Comparison of ENCODE assay signal across 9 cellular contexts in genomic region chr17:42563543-42563942, GRCh38. TPM values are rescaled to one million over a fixed set of nuclear protein-coding genes. Genes with fewer than 3 reads are reported as not detected.
DNase-seq lines count a peak whose midpoint lies in the region; ATAC-seq, FAIRE-seq and TF ChIP-seq lines count a peak whose summit lies in the region.
"Had no signal": no experiment of that assay in that cellular context is flagged by ENCODE, and none has a peak within 500 bp of the region (broad histone marks: within the 10 kb centered on the region; RNA-seq: fewer than 3 reads in every experiment).

No MANE protein-coding gene starts in this region.

- H3K4me1 ChIP-seq in PC-9 (replicated peaks; ENCODE audit: insufficient read depth) = peaks cover 32% of the 10 kb centered on the region
- peaks cover 40 to 80% (median 44%) of the 10 kb centered on the region in 3 donors for H3K4me1 ChIP-seq in esophagus squamous epithelium
- peaks cover 8 to 10% of the 10 kb centered on the region in 2 donors for H3K4me1 ChIP-seq in small intestine (ENCODE audit: control insufficient read depth in 2 of 2, insufficient read depth in 1 of 2, low read depth in 1 of 2, low read length in 1 of 2)

- POLR2A ChIA-PET in PC-9 (lab: Charles Lee; ENCODE audit: unreplicated experiment) = no interaction called here

- peaks cover 54% of the 10 kb centered on the region for H3K79me2 ChIP-seq in PC-9 (ENCODE audit: low read depth)

- no peaks in the 10 kb centered on the region for H3K9me2 ChIP-seq in PC-9 (ENCODE audit: insufficient read depth)

- H3K9me3 ChIP-seq in PC-9 (ENCODE audit: insufficient read depth, low read depth) = no peaks in the 10 kb centered on the region
- H3K9me3 ChIP-seq in esophagus squamous epithelium = no peaks in the 10 kb centered on the region
- no peaks in the 10 kb centered on the region for H3K9me3 ChIP-seq in small intestine (ENCODE audit: control insufficient read depth, low read depth)

- peak overlapping the region; percentile 81 for H3K4me3 ChIP-seq in PC-9
- H3K4me3 ChIP-seq in esophagus squamous epithelium = peak overlapping the region in 3 of 4 donors; percentile 73 to 91 (median 85)
- H3K4me3 ChIP-seq in small intestine (ENCODE audit: low read depth in 1 of 2, low read length in 2 of 2) = peak overlapping the region in 1 of 2 donors; percentile 70

- H3K27ac ChIP-seq in PC-9 = peak overlapping the region; percentile 81
- peak overlapping the region; percentile 87 to 94 (median 90) for H3K27ac ChIP-seq in esophagus squamous epithelium
- peak overlapping the region in 1 of 2 donors; percentile 90 for H3K27ac ChIP-seq in small intestine (ENCODE audit: low read depth in 1 of 2, low read length in 1 of 2)

- ATAC-seq in GM21447 (IDR thresholded peaks at IDR 0.05; ENCODE audit: unreplicated experiment) = no peak

- no TSS peak for BruUV-seq in PC-9 (replicated peaks; lab: Mats Ljungman, UMichigan)

- peaks cover 64% of the 10 kb centered on the region for H3F3A ChIP-seq in PC-9 (ENCODE audit: insufficient read depth, low read depth)

- TF ChIP-seq POLR2A in esophagus squamous epithelium (IDR thresholded peaks at IDR 0.05) (no peak), H54 (IDR thresholded peaks at IDR 0.05; ENCODE audit: low read depth, low read length) (no peak)

- WGBS in esophagus squamous epithelium, 2 donors = 0 to 13% methylated on average over 1 of the region's 1 CpG
- 0 to 31% (median 22%) methylated on average over 1 of the region's 1 CpG for WGBS in small intestine, 3 donors

- FAIRE-seq in small intestine (lab: Jason Lieb, UNC) (no peak), H54 (lab: Jason Lieb, UNC) (no peak)
- FAIRE-seq: colon had no signal

- H4K20me1 ChIP-seq in PC-9 (ENCODE audit: insufficient read depth) = no peaks in the 10 kb centered on the region

- intact Hi-C loops in PC-9 (cut with micrococcal nuclease; ENCODE audit: unreplicated experiment) = loop anchor here (2.0 kb wide), 1 partner anchor 27 kb away; the partner anchor contains the start of gene NAGLU
- intact Hi-C loops in esophagus squamous epithelium (cut with DNase I) = no loop called here

- H2AFZ ChIP-seq in PC-9 = no peak overlapping the region

- no peaks in the 10 kb centered on the region for H3K27me3 ChIP-seq in PC-9 (ENCODE audit: insufficient read depth, low read depth)
- no peaks in the 10 kb centered on the region for H3K27me3 ChIP-seq in esophagus squamous epithelium
- no peaks in the 10 kb centered on the region for H3K27me3 ChIP-seq in small intestine (ENCODE audit: control insufficient read depth in 2 of 2, insufficient read depth in 2 of 2, low read length in 2 of 2)

- CTCF ChIA-PET in PC-9 (lab: Charles Lee) = interaction anchor here (0.7 kb wide), 1 partner anchor 9 kb away, joined by 3 read pairs; no protein-coding TSS in a partner anchor

- TF ChIP-seq CTCF in PC-9 (conservative IDR thresholded peaks at IDR 0.05) = no peak
- peak in 2 of 6 experiments; percentile 29 to 34 for TF ChIP-seq CTCF in esophagus squamous epithelium (IDR thresholded peaks at IDR 0.05)

- DNase-seq in NCI-H345 (lab: John Stamatoyannopoulos, UW) = peak; percentile 30
- no peak for DNase-seq in NCI-H345 treated with DMSO at 0.1 percent for 48 hours (lab: John Stamatoyannopoulos, UW; ENCODE audit: unreplicated experiment)
- DNase-seq in PC-9 = peak; percentile 72 to 92
- no peak for DNase-seq in esophagus squamous epithelium (lab: John Stamatoyannopoulos, UW)
- peak; percentile 79 for DNase-seq in small intestine
- DNase-seq in NCI-H2227 (lab: John Stamatoyannopoulos, UW; ENCODE audit: unreplicated experiment) = no peak
- no peak for DNase-seq in H54 (ENCODE audit: insufficient read length, low spot score)

- H3K4me2 ChIP-seq in PC-9 = peak overlapping the region; percentile 99

- H3K36me3 ChIP-seq in PC-9 (ENCODE audit: low read depth) = peaks cover 15% of the 10 kb centered on the region
- peaks cover 15 to 31% (median 19%) of the 10 kb centered on the region in 3 donors for H3K36me3 ChIP-seq in esophagus squamous epithelium
- peaks cover 4 to 5% of the 10 kb centered on the region in 2 donors for H3K36me3 ChIP-seq in small intestine (ENCODE audit: control insufficient read depth in 2 of 2, insufficient read depth in 2 of 2, low read length in 2 of 2)

RNA-seq across cellular contexts. Expression of gene COASY, which starts 1.6 kb away (rescaled TPM):
- total RNA-seq in PC-9 (2021) (133 and 152 TPM in 2 replicates), esophagus squamous epithelium (10 to 100 TPM; 34.1 to 52.2 (median 46.5) TPM)
- 100 to 1,000 TPM in 2 of 3 donors, 10 to 100 TPM in 1; 93.7 to 153 (median 109) TPM for polyA plus RNA-seq in small intestine

RNA-seq across cellular contexts. Expression of gene MLX, which starts 3.4 kb away (rescaled TPM):
- total RNA-seq in PC-9 (2021) = 20.0 and 26.0 TPM in 2 replicates
- total RNA-seq in esophagus squamous epithelium = 10 to 100 TPM; 34.0 to 47.9 (median 39.9) TPM
- 100 to 1,000 TPM in 2 of 3 donors, 10 to 100 TPM in 1; 58.1 to 144 (median 121) TPM for polyA plus RNA-seq in small intestine

RNA-seq across cellular contexts. Expression of gene HSD17B1, which starts 10.8 kb away (rescaled TPM):
- total RNA-seq in PC-9 (2021) (0.90 and 1.3 TPM in 2 replicates), esophagus squamous epithelium (10 to 100 TPM in 1 of 4 donors, 1 to 10 TPM in 3; 3.0 to 11.8 (median 6.6) TPM)
- 1 to 10 TPM; 2.0 to 2.7 (median 2.4) TPM for polyA plus RNA-seq in small intestine

RNA-seq across cellular contexts. Expression of gene PSMC3IP, which starts 14.0 kb away (rescaled TPM):
- 10.2 and 13.4 TPM in 2 replicates for total RNA-seq in PC-9 (2021)
- 1 to 10 TPM in 3 of 4 donors, under 1 TPM in 1; 0.61 to 4.8 (median 2.8) TPM for total RNA-seq in esophagus squamous epithelium
- 1 to 10 TPM in 2 of 3 donors, under 1 TPM in 1; 0.89 to 5.1 (median 1.9) TPM for polyA plus RNA-seq in small intestine

RNA-seq across cellular contexts. Expression of gene NAGLU, which starts 27.5 kb away (rescaled TPM):
- total RNA-seq in PC-9 (2021) (18.2 and 20.6 TPM in 2 replicates), esophagus squamous epithelium (10 to 100 TPM; 19.2 to 39.0 (median 26.5) TPM)
- 10 to 100 TPM; 25.3 to 36.2 (median 29.1) TPM for polyA plus RNA-seq in small intestine

Comparison
In these comparisons a context has a peak if more than half of its experiments do, and no peak if none do; other contexts are left out.
1. DNase-seq: peak in NCI-H345 (single experiment), PC-9 (2 of 2) and small intestine (single experiment); none in NCI-H345 treated with DMSO at 0.1 percent for 48 hours (single experiment), esophagus squamous epithelium (single experiment), NCI-H2227 (single experiment) and H54 (single experiment).